Comparison of ENCODE assay signal across 16 cellular contexts in the genomic region with DNA sequence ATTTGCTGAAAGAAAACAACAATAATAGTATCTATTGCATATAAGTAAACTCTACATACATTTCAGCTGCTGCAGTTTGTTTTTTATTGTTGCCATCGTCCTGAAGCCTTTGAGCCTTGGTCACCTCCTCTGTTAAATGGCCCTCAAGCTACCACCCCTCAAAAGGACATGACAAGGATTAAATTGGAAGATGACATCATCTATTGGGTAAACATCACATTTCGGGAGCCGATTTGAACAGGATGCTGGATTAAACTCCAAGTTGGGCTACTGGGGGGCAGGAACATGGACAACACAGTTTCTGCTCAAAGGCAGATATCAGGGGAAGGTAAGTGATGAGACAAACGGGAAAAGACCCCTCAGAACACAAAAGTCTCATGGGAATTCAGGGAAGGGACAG.
A peak's percentile ranks its signal among the peaks of the same experiment; 100 is the strongest.
DNase-seq lines count a peak whose midpoint lies in the region; TF ChIP-seq lines count a peak whose summit lies in the region.
"Had no signal": no experiment of that assay in that cellular context is flagged by ENCODE, and none has a peak within 500 bp of the region (broad histone marks: within the 10 kb centered on the region; RNA-seq: fewer than 3 reads in every experiment).

No MANE protein-coding gene starts in this region.

- H3K4me3 ChIP-seq in HEK293 (ENCODE audit: low read depth, low read length), result no peak overlapping the region
- H3K4me3 ChIP-seq in dorsolateral prefrontal cortex, result no peak overlapping the region
- no peak overlapping the region for H3K4me3 ChIP-seq in neural progenitor cell
- H3K4me3 ChIP-seq: BLaER1 treated with 17β-estradiol and CSF1 and Interleukin-3, amounts not matched to agents 10 nM and 100 nM had no signal

- no peak overlapping the region for H2AFZ ChIP-seq in neural progenitor cell (replicated peaks)

- no peak overlapping the region for H3K4me2 ChIP-seq in neural progenitor cell
- H3K4me2 ChIP-seq: BLaER1 treated with 17β-estradiol and CSF1 and Interleukin-3, amounts not matched to agents 10 nM and 100 nM had no signal

- no peaks in the 10 kb centered on the region for H3K79me2 ChIP-seq in neural progenitor cell (ENCODE audit: low read depth)

- no peak for TF ChIP-seq CTCF in HEK293 (tag by site-specific recombination; IDR thresholded peaks at IDR 0.05)
- no peak for TF ChIP-seq CTCF in dorsolateral prefrontal cortex (IDR thresholded peaks at IDR 0.05 in 54 of 56, conservative IDR thresholded peaks at IDR 0.05 in 2 of 56; ENCODE audit: low read depth in 1 of 56, partially characterized antibody in 56 of 56)
- no peak for TF ChIP-seq CTCF in neural progenitor cell (IDR thresholded peaks at IDR 0.05)

- no peak overlapping the region for H3K9ac ChIP-seq in neural progenitor cell
- H3K9ac ChIP-seq: BLaER1 treated with 17β-estradiol and CSF1 and Interleukin-3, amounts not matched to agents 10 nM and 100 nM had no signal

- POLR2A ChIA-PET in HEK293 (lab: Yijun Ruan, JAX), result no interaction called here

- H3K4me3 Mint-ChIP-seq in neural progenitor cell, result peak overlapping the region; percentile 22
- H3K4me3 Mint-ChIP-seq: B cell; CD4-positive, alpha-beta T cell; CD8-positive, alpha-beta T cell had no signal

- H3K4me1 Mint-ChIP-seq in neural progenitor cell, result peaks cover 32% of the 10 kb centered on the region
- H3K4me1 Mint-ChIP-seq: B cell had no signal

- no peak for DNase-seq in dorsolateral prefrontal cortex
- no peak for DNase-seq in neural progenitor cell (ENCODE audit: low spot score)
- no peak for DNase-seq in 8988T
- DNase-seq in activated gamma-delta T cell treated with Interleukin-2 at 50 U/mL for 16 hours, result no peak
- no peak for DNase-seq in GM19238 (ENCODE audit: insufficient read length, low spot score)
- DNase-seq: ACHN; Caco-2; Calu3; CD4-positive, alpha-beta T cell; CD8-positive, alpha-beta T cell; GF-D8 had no signal

- CTCF ChIA-PET in HEK293 (lab: Yijun Ruan, JAX), result interaction anchor here (0.6 kb wide), 1 partner anchor 603 kb away, joined by 4 read pairs; no protein-coding TSS in a partner anchor

- H3K36me3 ChIP-seq in HEK293 (ENCODE audit: control insufficient read depth in 2 of 2, insufficient read depth in 1 of 2, low read length in 2 of 2) (no peaks in the 10 kb centered on the region), neural progenitor cell (no peaks in the 10 kb centered on the region)
- H3K36me3 ChIP-seq: BLaER1 treated with 17β-estradiol and CSF1 and Interleukin-3, amounts not matched to agents 10 nM and 100 nM had no signal

- H3K9me3 ChIP-seq in HEK293 (ENCODE audit: control insufficient read depth, insufficient read depth, low read depth, low read length), result no peaks in the 10 kb centered on the region
- H3K9me3 ChIP-seq in neural progenitor cell (ENCODE audit: low read depth), result no peaks in the 10 kb centered on the region
- H3K9me3 ChIP-seq: BLaER1 treated with 17β-estradiol and CSF1 and Interleukin-3, amounts not matched to agents 10 nM and 100 nM; Caco-2 had no signal

- H3K27me3 ChIP-seq in dorsolateral prefrontal cortex, result no peaks in the 10 kb centered on the region
- no peaks in the 10 kb centered on the region for H3K27me3 ChIP-seq in neural progenitor cell
- H3K27me3 ChIP-seq: BLaER1 treated with 17β-estradiol and CSF1 and Interleukin-3, amounts not matched to agents 10 nM and 100 nM had no signal

- H3K4me1 ChIP-seq in HEK293 (ENCODE audit: control insufficient read depth, insufficient read depth, low read length), result no peaks in the 10 kb centered on the region
- peaks cover 9% of the 10 kb centered on the region for H3K4me1 ChIP-seq in neural progenitor cell
- H3K4me1 ChIP-seq: Caco-2 had no signal

- H3K27ac ChIP-seq in HEK293 (ENCODE audit: extremely low read depth, low read depth, low read length), result no peak overlapping the region
- peak overlapping the region in 41 of 59 donors; percentile 4 to 83 (median 59) for H3K27ac ChIP-seq in dorsolateral prefrontal cortex
- H3K27ac ChIP-seq in neural progenitor cell, result no peak overlapping the region
- H3K27ac ChIP-seq: 22Rv1; BLaER1 treated with 17β-estradiol and CSF1 and Interleukin-3, amounts not matched to agents 10 nM and 100 nM; C4-2B had no signal

- peaks cover 18% of the 10 kb centered on the region for H3K27me3 Mint-ChIP-seq in neural progenitor cell (ENCODE audit: insufficient read depth, low read depth)

- H3F3A ChIP-seq in neural progenitor cell (ENCODE audit: low read depth), result no peaks in the 10 kb centered on the region

- H3K9me3 Mint-ChIP-seq in neural progenitor cell, result peaks cover 2% of the 10 kb centered on the region
- H3K9me3 Mint-ChIP-seq: CD8-positive, alpha-beta T cell had no signal

- no peak overlapping the region for H3K27ac Mint-ChIP-seq in neural progenitor cell
- H3K27ac Mint-ChIP-seq: B cell; CD4-positive, alpha-beta T cell; CD8-positive, alpha-beta T cell had no signal

- no peaks in the 10 kb centered on the region for H4K20me1 ChIP-seq in neural progenitor cell (ENCODE audit: low read depth)
- H4K20me1 ChIP-seq: BLaER1 treated with 17β-estradiol and CSF1 and Interleukin-3, amounts not matched to agents 10 nM and 100 nM had no signal

- intact Hi-C loops in dorsolateral prefrontal cortex (cut with DNase I), result no loop called here

- H3K36me3 Mint-ChIP-seq in neural progenitor cell, result no peaks in the 10 kb centered on the region
- H3K36me3 Mint-ChIP-seq: CD8-positive, alpha-beta T cell had no signal

TF ChIP-seq in HEK293, 187 proteins besides CTCF, POLR2A, EP300 and RAD21:
- TF ChIP-seq PBX3 (CRISPR knock-in tag; IDR thresholded peaks at IDR 0.05) (no peak), FEZF1 (tag by site-specific recombination; IDR thresholded peaks at IDR 0.05) (no peak)
- TF ChIP-seq, protein P1, sequence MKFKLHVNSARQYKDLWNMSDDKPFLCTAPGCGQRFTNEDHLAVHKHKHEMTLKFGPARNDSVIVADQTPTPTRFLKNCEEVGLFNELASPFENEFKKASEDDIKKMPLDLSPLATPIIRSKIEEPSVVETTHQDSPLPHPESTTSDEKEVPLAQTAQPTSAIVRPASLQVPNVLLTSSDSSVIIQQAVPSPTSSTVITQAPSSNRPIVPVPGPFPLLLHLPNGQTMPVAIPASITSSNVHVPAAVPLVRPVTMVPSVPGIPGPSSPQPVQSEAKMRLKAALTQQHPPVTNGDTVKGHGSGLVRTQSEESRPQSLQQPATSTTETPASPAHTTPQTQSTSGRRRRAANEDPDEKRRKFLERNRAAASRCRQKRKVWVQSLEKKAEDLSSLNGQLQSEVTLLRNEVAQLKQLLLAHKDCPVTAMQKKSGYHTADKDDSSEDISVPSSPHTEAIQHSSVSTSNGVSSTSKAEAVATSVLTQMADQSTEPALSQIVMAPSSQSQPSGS (tag by site-specific recombination; IDR thresholded peaks at IDR 0.05; ENCODE audit: low read depth), result peak; percentile 55; the same call in 1 of the 2 replicates

Comparison
In these comparisons a context has a peak if more than half of its experiments do, and no peak if none do; other contexts are left out.
1. H3K27ac ChIP-seq: peak in dorsolateral prefrontal cortex (41 of 59); none in HEK293 (single experiment) and neural progenitor cell (single experiment).